Comparison of ENCODE assay signal across 14 cellular contexts in the genomic region with DNA sequence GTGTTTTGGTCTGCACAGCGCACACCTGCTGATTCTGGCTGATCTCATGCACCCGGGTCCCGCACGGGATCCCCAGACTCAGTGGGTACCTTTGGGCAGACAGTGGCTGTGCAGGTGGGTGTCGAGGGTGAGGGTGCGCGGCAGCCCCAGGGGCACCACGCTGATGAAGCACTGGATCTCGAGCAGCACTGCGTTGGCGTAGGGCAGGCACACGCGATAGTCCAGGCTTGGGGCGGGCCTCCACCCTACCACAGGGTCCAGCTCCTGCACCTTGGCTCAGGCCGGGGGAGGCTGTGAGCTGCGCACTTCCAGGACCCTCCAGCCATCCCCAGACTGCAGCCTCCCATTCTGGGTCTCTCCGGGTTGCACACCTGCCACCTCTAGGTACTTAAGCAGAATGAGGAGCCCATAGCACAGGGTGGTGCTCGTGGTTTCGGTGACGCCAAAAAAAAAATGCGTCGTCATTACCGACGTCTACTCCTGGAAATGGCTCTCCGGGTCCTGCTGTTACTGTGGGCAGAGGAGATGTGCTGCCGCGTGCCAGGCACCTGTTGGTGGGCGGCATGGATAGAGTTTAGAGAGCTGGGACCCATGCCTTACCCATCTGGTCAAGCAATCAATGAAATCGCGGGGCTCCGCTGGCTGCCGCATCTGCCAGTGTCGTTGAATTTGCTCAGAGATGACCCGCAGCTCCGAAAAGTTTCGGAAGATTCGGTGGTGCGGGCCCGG. TPM values are rescaled to one million over a fixed set of nuclear protein-coding genes. Genes with fewer than 3 reads are reported as not detected.
DNase-seq lines count a peak whose midpoint lies in the region; ATAC-seq, FAIRE-seq and TF ChIP-seq lines count a peak whose summit lies in the region.
"Had no signal": no experiment of that assay in that cellular context is flagged by ENCODE, and none has a peak within 500 bp of the region (broad histone marks: within the 10 kb centered on the region; RNA-seq: fewer than 3 reads in every experiment).

No MANE protein-coding gene starts in this region.

- H3K27ac ChIP-seq in CD4-positive, alpha-beta T cell (ENCODE audit: low read depth, low read length): peak overlapping the region; percentile 15
- H3K27ac ChIP-seq in neutrophil (peak overlapping the region; percentile 79), A673 (ENCODE audit: low read depth, low read length, poor library complexity, severe bottlenecking) (no peak overlapping the region), small intestine (ENCODE audit: low read depth in 1 of 2, low read length in 1 of 2) (peak overlapping the region in 1 of 2 donors; percentile 84)

- no peaks in the 10 kb centered on the region for H3K27me3 ChIP-seq in CD4-positive, alpha-beta T cell (ENCODE audit: control insufficient read depth, insufficient read depth, low read length)
- H3K27me3 ChIP-seq in neutrophil (peaks cover 27% of the 10 kb centered on the region), A673 (replicated peaks; ENCODE audit: insufficient read depth, low read depth, low read length, poor library complexity) (no peaks in the 10 kb centered on the region), small intestine (ENCODE audit: control insufficient read depth in 2 of 2, insufficient read depth in 2 of 2, low read length in 2 of 2) (no peaks in the 10 kb centered on the region)

- peaks cover 67% of the 10 kb centered on the region for H3K4me1 Mint-ChIP-seq in CD4-positive, alpha-beta T cell (ENCODE audit: low read depth)
- H3K4me1 Mint-ChIP-seq in HFFc6 (ENCODE audit: low read depth) (peaks cover 66% of the 10 kb centered on the region), endothelial cell (ENCODE audit: unreplicated experiment) (peaks cover 56% of the 10 kb centered on the region)
- H3K4me1 Mint-ChIP-seq in activated CD8-positive, alpha-beta memory T cell treated with anti-CD3 and anti-CD28 coated beads, Interleukin-2, amount 10 ng/mL, durations not matched to agents 7 days and 5 days: peaks cover 60% of the 10 kb centered on the region

- no TSS peak for BruUV-seq in A673 (replicated peaks; lab: Mats Ljungman, UMichigan)

- H3K9me3 ChIP-seq in CD4-positive, alpha-beta T cell (ENCODE audit: control insufficient read depth, low read length): no peaks in the 10 kb centered on the region
- H3K9me3 ChIP-seq in neutrophil (no peaks in the 10 kb centered on the region), A673 (ENCODE audit: low read depth, low read length, poor library complexity, severe bottlenecking) (no peaks in the 10 kb centered on the region), small intestine (ENCODE audit: control insufficient read depth, low read depth) (no peaks in the 10 kb centered on the region)

- no peak for ATAC-seq in CD4-positive, alpha-beta T cell (ENCODE audit: poor library complexity)
- ATAC-seq in activated CD8-positive, alpha-beta memory T cell treated with anti-CD3 and anti-CD28 coated beads, Interleukin-2, amount 10 ng/mL, durations not matched to agents 7 days and 5 days: no peak

- H3K4me3 ChIP-seq in neutrophil (ENCODE audit: low read depth in 1 of 2, low read length in 1 of 2): peak overlapping the region in 1 of 2 experiments; percentile 69
- H3K4me3 ChIP-seq in A673 (ENCODE audit: low read depth, low read length, poor library complexity, severe bottlenecking): no peak overlapping the region
- H3K4me3 ChIP-seq in small intestine (ENCODE audit: low read depth in 1 of 2, low read length in 2 of 2): no peak overlapping the region

- CTCF ChIA-PET in CD4-positive, alpha-beta T cell (lab: Charles Lee): interaction anchor here (1.3 kb wide), 1 partner anchor 11 kb away, joined by 3 read pairs; a partner anchor contains a TSS
- CTCF ChIA-PET in A673 (lab: Charles Lee): no interaction called here
- CTCF ChIA-PET in activated CD8-positive, alpha-beta memory T cell treated with anti-CD3 and anti-CD28 coated beads, Interleukin-2, amount 10 ng/mL, durations not matched to agents 7 days and 5 days (lab: Charles Lee): interaction anchor here (2.4 to 5.4 kb wide), 2 partner anchors 32 to 149 kb away, joined by 6 to 47 read pairs; a partner anchor contains a TSS

- 92 to 96% (median 96%) methylated on average over 33 to 39 of the region's 39 CpGs for WGBS in small intestine, 3 donors

- H3K4me1 ChIP-seq in neutrophil (ENCODE audit: control insufficient read depth in 1 of 2, insufficient read depth in 1 of 2, low read depth in 1 of 2, low read length in 1 of 2) (peaks cover 52 to 55% of the 10 kb centered on the region in 2 experiments), A673 (ENCODE audit: insufficient read depth, low read length, poor library complexity, severe bottlenecking) (peaks cover 39% of the 10 kb centered on the region), small intestine (ENCODE audit: control insufficient read depth in 2 of 2, insufficient read depth in 1 of 2, low read depth in 1 of 2, low read length in 1 of 2) (peaks cover 0 to 18% of the 10 kb centered on the region in 2 donors)

- peak overlapping the region; percentile 90 for H3K27ac Mint-ChIP-seq in CD4-positive, alpha-beta T cell
- H3K27ac Mint-ChIP-seq in HFFc6 (peak overlapping the region; percentile 88), endothelial cell (ENCODE audit: unreplicated experiment) (peak overlapping the region; percentile 61)
- no peak overlapping the region for H3K27ac Mint-ChIP-seq in activated CD8-positive, alpha-beta memory T cell treated with anti-CD3 and anti-CD28 coated beads, Interleukin-2, amount 10 ng/mL, durations not matched to agents 7 days and 5 days

- POLR2A ChIA-PET in CD4-positive, alpha-beta T cell (lab: Charles Lee): no interaction called here
- POLR2A ChIA-PET in A673 (lab: Charles Lee; ENCODE audit: low non-redundant PET): no interaction called here

- peaks cover 55% of the 10 kb centered on the region for H3K36me3 ChIP-seq in neutrophil
- H3K36me3 ChIP-seq in A673 (ENCODE audit: insufficient read depth, low read length, poor library complexity, severe bottlenecking): peaks cover 24% of the 10 kb centered on the region
- H3K36me3 ChIP-seq in small intestine (ENCODE audit: control insufficient read depth in 2 of 2, insufficient read depth in 2 of 2, low read length in 2 of 2): peaks cover 0 to 3% of the 10 kb centered on the region in 2 donors

- H3K36me3 Mint-ChIP-seq in CD4-positive, alpha-beta T cell (ENCODE audit: low read depth): peaks cover 55% of the 10 kb centered on the region
- peaks cover 22% of the 10 kb centered on the region for H3K36me3 Mint-ChIP-seq in HFFc6 (ENCODE audit: low read depth)
- peaks cover 5% of the 10 kb centered on the region for H3K36me3 Mint-ChIP-seq in endothelial cell (ENCODE audit: low read depth, unreplicated experiment)
- peaks cover 20% of the 10 kb centered on the region for H3K36me3 Mint-ChIP-seq in activated CD8-positive, alpha-beta memory T cell treated with anti-CD3 and anti-CD28 coated beads, Interleukin-2, amount 10 ng/mL, durations not matched to agents 7 days and 5 days

- intact Hi-C loops in CD4-positive, alpha-beta T cell (cut with DNase I, micrococcal nuclease): loop anchor here in 1 of 2 experiments (5.0 kb wide), 1 partner anchor 323 kb away; no protein-coding TSS in a partner anchor
- intact Hi-C loops in A673 (cut with micrococcal nuclease; ENCODE audit: unreplicated experiment): loop anchor here (10.0 kb wide), 1 partner anchor 95 kb away; a partner anchor contains a TSS

- TF ChIP-seq CTCF in CD4-positive, alpha-beta T cell (IDR thresholded peaks at IDR 0.05): no peak
- no peak for TF ChIP-seq CTCF in HFFc6 (IDR thresholded peaks at IDR 0.05)
- no peak for TF ChIP-seq CTCF in endothelial cell (IDR thresholded peaks at IDR 0.05; ENCODE audit: unreplicated experiment)
- no peak for TF ChIP-seq CTCF in neutrophil (IDR thresholded peaks at IDR 0.05)
- TF ChIP-seq CTCF in A673 (conservative IDR thresholded peaks at IDR 0.05; ENCODE audit: low read depth, low read length): no peak

- H3K27me3 Mint-ChIP-seq in CD4-positive, alpha-beta T cell: no peaks in the 10 kb centered on the region
- H3K27me3 Mint-ChIP-seq in HFFc6 (ENCODE audit: insufficient read depth): peaks cover 6% of the 10 kb centered on the region
- peaks cover 26% of the 10 kb centered on the region for H3K27me3 Mint-ChIP-seq in endothelial cell (ENCODE audit: unreplicated experiment)
- H3K27me3 Mint-ChIP-seq in activated CD8-positive, alpha-beta memory T cell treated with anti-CD3 and anti-CD28 coated beads, Interleukin-2, amount 10 ng/mL, durations not matched to agents 7 days and 5 days: peaks cover 18% of the 10 kb centered on the region

- peak overlapping the region; percentile 77 for H3K4me3 Mint-ChIP-seq in CD4-positive, alpha-beta T cell
- H3K4me3 Mint-ChIP-seq in HFFc6 (no peak overlapping the region; the same call in 1 of the 2 replicates), endothelial cell (ENCODE audit: unreplicated experiment) (peak overlapping the region; percentile 69)
- H3K4me3 Mint-ChIP-seq in activated CD8-positive, alpha-beta memory T cell treated with anti-CD3 and anti-CD28 coated beads, Interleukin-2, amount 10 ng/mL, durations not matched to agents 7 days and 5 days: no peak overlapping the region

- no peak for FAIRE-seq in small intestine (lab: Jason Lieb, UNC)

- H3K9me3 Mint-ChIP-seq in CD4-positive, alpha-beta T cell: no peaks in the 10 kb centered on the region
- no peaks in the 10 kb centered on the region for H3K9me3 Mint-ChIP-seq in HFFc6
- no peaks in the 10 kb centered on the region for H3K9me3 Mint-ChIP-seq in endothelial cell (ENCODE audit: unreplicated experiment)
- H3K9me3 Mint-ChIP-seq in activated CD8-positive, alpha-beta memory T cell treated with anti-CD3 and anti-CD28 coated beads, Interleukin-2, amount 10 ng/mL, durations not matched to agents 7 days and 5 days (ENCODE audit: low read depth): no peaks in the 10 kb centered on the region

- DNase-seq in CD4-positive, alpha-beta T cell: no peak
- DNase-seq in HFFc6 (no peak), endothelial cell (ENCODE audit: low spot score) (no peak), A673 (ENCODE audit: low spot score) (no peak), ecto neural progenitor cell (ENCODE audit: low spot score) (no peak), small intestine (no peak)
- DNase-seq in activated CD8-positive, alpha-beta memory T cell treated with anti-CD3 and anti-CD28 coated beads, Interleukin-2, amount 10 ng/mL, durations not matched to agents 7 days and 5 days: no peak
- DNase-seq: activated CD4-positive, CD25-positive, alpha-beta regulatory T cell; IMR-90; kidney glomerular epithelial cell; NCI-H187 treated with DMSO at 0.1 percent for 48 hours had no signal

RNA-seq across cellular contexts. Expression of a gene that starts 10.5 kb away (rescaled TPM):
- total RNA-seq in CD4-positive, alpha-beta T cell: 100 to 1,000 TPM; 150 to 151 TPM
- 10 to 100 TPM; 56.0 to 72.0 (median 60.1) TPM for total RNA-seq in HFFc6 (2021; fragmentation: NEBNext Ultra II Directional; extraction: Animal tissue kit (Norgen Biotek cat#: 25700))
- total RNA-seq in endothelial cell (ENCODE audit: unreplicated experiment): 146 TPM
- 105 and 113 TPM in 2 replicates for total RNA-seq in A673 (2021)
- 100 to 1,000 TPM; 101 to 105 TPM for total RNA-seq in activated CD8-positive, alpha-beta memory T cell treated with anti-CD3 and anti-CD28 coated beads, Interleukin-2, amount 10 ng/mL, durations not matched to agents 7 days and 5 days
- polyA plus RNA-seq in small intestine: 100 to 1,000 TPM in 1 of 3 donors, 10 to 100 TPM in 2; 68.9 to 103 (median 93.8) TPM

RNA-seq across cellular contexts. Expression of a gene that starts 31.5 kb away (rescaled TPM):
- total RNA-seq in CD4-positive, alpha-beta T cell: 10 to 100 TPM; 26.6 to 26.9 TPM
- total RNA-seq in HFFc6 (2021; fragmentation: NEBNext Ultra II Directional; extraction: Animal tissue kit (Norgen Biotek cat#: 25700)): 10 to 100 TPM; 20.4 to 26.4 (median 22.0) TPM
- total RNA-seq in endothelial cell (ENCODE audit: unreplicated experiment): 29.2 TPM
- 9.1 and 14.6 TPM in 2 replicates for total RNA-seq in A673 (2021)
- total RNA-seq in activated CD8-positive, alpha-beta memory T cell treated with anti-CD3 and anti-CD28 coated beads, Interleukin-2, amount 10 ng/mL, durations not matched to agents 7 days and 5 days: 10 to 100 TPM; 36.2 to 56.7 TPM
- 10 to 100 TPM; 41.9 to 48.1 (median 44.3) TPM for polyA plus RNA-seq in small intestine

RNA-seq across cellular contexts. Expression of a gene that starts 34.2 kb away (rescaled TPM):
- total RNA-seq in CD4-positive, alpha-beta T cell: not detected
- not detected for total RNA-seq in HFFc6 (2021; fragmentation: NEBNext Ultra II Directional; extraction: Animal tissue kit (Norgen Biotek cat#: 25700))
- total RNA-seq in endothelial cell (ENCODE audit: unreplicated experiment) (not detected), A673 (2021) (0.75 and 0.85 TPM in 2 replicates)
- total RNA-seq in activated CD8-positive, alpha-beta memory T cell treated with anti-CD3 and anti-CD28 coated beads, Interleukin-2, amount 10 ng/mL, durations not matched to agents 7 days and 5 days: not detected
- polyA plus RNA-seq in small intestine: 1 to 10 TPM in 2 of 3 donors, not detected in 1; 3.2 to 4.3 TPM
- total RNA-seq: epithelial cell of proximal tubule, IMR-90 had no signal

RNA-seq across cellular contexts. Expression of a gene that starts 40.7 kb away (rescaled TPM):
- total RNA-seq in CD4-positive, alpha-beta T cell: not detected
- not detected for total RNA-seq in HFFc6 (2021; fragmentation: NEBNext Ultra II Directional; extraction: Animal tissue kit (Norgen Biotek cat#: 25700))
- total RNA-seq in endothelial cell (ENCODE audit: unreplicated experiment): not detected
- total RNA-seq in A673 (2021): not detected in 2 replicates
- total RNA-seq in activated CD8-positive, alpha-beta memory T cell treated with anti-CD3 and anti-CD28 coated beads, Interleukin-2, amount 10 ng/mL, durations not matched to agents 7 days and 5 days: not detected
- under 1 TPM in 1 of 3 donors, not detected in 2; 0.04 TPM for polyA plus RNA-seq in small intestine
- total RNA-seq: epithelial cell of proximal tubule, IMR-90, pulmonary artery endothelial cell had no signal
- polyA plus RNA-seq: IMR-90 had no signal

RNA-seq across cellular contexts. Expression of a gene that starts 58.5 kb away (rescaled TPM):
- total RNA-seq in CD4-positive, alpha-beta T cell: 10 to 100 TPM; 60.3 to 76.7 TPM
- total RNA-seq in HFFc6 (2021; fragmentation: NEBNext Ultra II Directional; extraction: Animal tissue kit (Norgen Biotek cat#: 25700)): 100 to 1,000 TPM in 4 of 6 experiments, 10 to 100 TPM in 2; 87.8 to 120 (median 104) TPM
- total RNA-seq in endothelial cell (ENCODE audit: unreplicated experiment): 101 TPM
- total RNA-seq in A673 (2021): 167 and 179 TPM in 2 replicates
- total RNA-seq in activated CD8-positive, alpha-beta memory T cell treated with anti-CD3 and anti-CD28 coated beads, Interleukin-2, amount 10 ng/mL, durations not matched to agents 7 days and 5 days: 100 to 1,000 TPM; 176 to 193 TPM
- polyA plus RNA-seq in small intestine: 10 to 100 TPM; 25.7 to 77.8 (median 36.7) TPM

Comparison
In these comparisons a context has a peak if more than half of its experiments do, and no peak if none do; other contexts are left out.
1. H3K4me3 Mint-ChIP-seq: peak in CD4-positive, alpha-beta T cell (single experiment) and endothelial cell (single experiment); none in HFFc6 (single experiment) and activated CD8-positive, alpha-beta memory T cell treated with anti-CD3 and anti-CD28 coated beads, Interleukin-2, amount 10 ng/mL, durations not matched to agents 7 days and 5 days (single experiment).